In genomic region chr16:8961811-8962390, GRCh38 we compare ENCODE assay signal across 8 cellular contexts. TPM values are rescaled to one million over a fixed set of nuclear protein-coding genes. Genes with fewer than 3 reads are reported as not detected.
DNase-seq lines count a peak whose midpoint lies in the region; ATAC-seq and TF ChIP-seq lines count a peak whose summit lies in the region.

No MANE protein-coding gene starts in this region.

- H3K9me3 ChIP-seq in A673 (ENCODE audit: low read depth, low read length, poor library complexity, severe bottlenecking) (no peaks in the 10 kb centered on the region), body of pancreas (no peaks in the 10 kb centered on the region), mesodermal cell (ENCODE audit: control insufficient read depth, low read length) (no peaks in the 10 kb centered on the region)

- TF ChIP-seq CTCF in A673 (conservative IDR thresholded peaks at IDR 0.05; ENCODE audit: low read depth, low read length), result no peak
- no peak for TF ChIP-seq CTCF in body of pancreas (IDR thresholded peaks at IDR 0.05)

- H3K27ac ChIP-seq in A673 (ENCODE audit: low read depth, low read length, poor library complexity, severe bottlenecking) (peak overlapping the region; percentile 90), body of pancreas (peak overlapping the region in 3 of 4 donors; percentile 73 to 81 (median 80)), mesodermal cell (ENCODE audit: low read depth, low read length, severe bottlenecking) (no peak overlapping the region)

- CTCF ChIA-PET in A673 (lab: Charles Lee), result no interaction called here

- 6 to 8% methylated on average over 15 of the region's 15 CpGs for WGBS in body of pancreas, 2 donors
- 31 to 37% methylated on average over 7 to 9 of the region's 15 CpGs for WGBS in mesodermal cell (ENCODE audit: insufficient coverage in 2 of 2), 2 experiments

- H3K4me3 ChIP-seq in A673 (ENCODE audit: low read depth, low read length, poor library complexity, severe bottlenecking) (peak overlapping the region; percentile 90), body of pancreas (peak overlapping the region; percentile 10 to 55), mesodermal cell (ENCODE audit: extremely low read depth, insufficient read depth, low read length, poor library complexity, severe bottlenecking) (peak overlapping the region; percentile 60)

- no peak for TF ChIP-seq POLR2A in body of pancreas (IDR thresholded peaks at IDR 0.05)

- POLR2A ChIA-PET in A673 (lab: Charles Lee; ENCODE audit: low non-redundant PET), result no interaction called here

- intact Hi-C loops in A673 (cut with micrococcal nuclease; ENCODE audit: unreplicated experiment) (loop anchor here (5.0 kb wide), 1 partner anchor 130 kb away; the partner anchor contains the start of gene HAPSTR1), body of pancreas (cut with DNase I) (no loop called here)

- no peak for DNase-seq in A673 (ENCODE audit: low spot score)
- peak; percentile 17 for DNase-seq in HuH-7.5 (ENCODE audit: low spot score)
- no peak for DNase-seq in body of pancreas
- no peak for DNase-seq in NCI-H226

- H3K36me3 ChIP-seq in A673 (ENCODE audit: insufficient read depth, low read length, poor library complexity, severe bottlenecking) (no peaks in the 10 kb centered on the region), body of pancreas (replicated peaks in 1 of 2; ENCODE audit: insufficient read depth in 1 of 2, low read depth in 2 of 2) (no peaks in the 10 kb centered on the region), mesodermal cell (ENCODE audit: control insufficient read depth, insufficient read depth, low read length) (no peaks in the 10 kb centered on the region)

- TSS peak; percentile 36 for BruUV-seq in A673 (replicated peaks; lab: Mats Ljungman, UMichigan)

- no peaks in the 10 kb centered on the region for H3K27me3 ChIP-seq in A673 (replicated peaks; ENCODE audit: insufficient read depth, low read depth, low read length, poor library complexity)
- no peaks in the 10 kb centered on the region for H3K27me3 ChIP-seq in body of pancreas

- no peak for ATAC-seq in body of pancreas
- no peak for ATAC-seq in GM21528 (IDR thresholded peaks at IDR 0.05; ENCODE audit: low FRiP score, unreplicated experiment)
- no peak for ATAC-seq in GM18520 (IDR thresholded peaks at IDR 0.05; ENCODE audit: unreplicated experiment)
- no peak for ATAC-seq in HG02840 (IDR thresholded peaks at IDR 0.05; ENCODE audit: low FRiP score, unreplicated experiment)

- H3K4me1 ChIP-seq in A673 (ENCODE audit: insufficient read depth, low read length, poor library complexity, severe bottlenecking) (peaks cover 46% of the 10 kb centered on the region), body of pancreas (peaks cover 55% of the 10 kb centered on the region), mesodermal cell (ENCODE audit: control insufficient read depth, insufficient read depth, low read length, poor library complexity, severe bottlenecking) (peaks cover 45% of the 10 kb centered on the region)

RNA-seq across cellular contexts. Expression of gene USP7, which starts 1.8 kb away (rescaled TPM):
- total RNA-seq in A673 (2021) (228 and 233 TPM in 2 replicates), body of pancreas (10 to 100 TPM; 36.1 to 38.2 TPM)
- 84.9 TPM for polyA plus RNA-seq in mesodermal cell (2013, experiment 1 of 2)
- polyA plus RNA-seq in mesodermal cell (2013, experiment 2 of 2), result 73.0 TPM

Comparison
In these comparisons a context has a peak if more than half of its experiments do, and no peak if none do; other contexts are left out.
1. H3K4me3 ChIP-seq: peak in every context shown above with its lines; median percentile 90 in A673; 60 in mesodermal cell; 32 in body of pancreas.